Comparison of ENCODE assay signal across 14 cellular contexts in genomic region chr3:134423153-134423552, GRCh38. TPM values are rescaled to one million over a fixed set of nuclear protein-coding genes. Genes with fewer than 3 reads are reported as not detected.
DNase-seq lines count a peak whose midpoint lies in the region; ATAC-seq and TF ChIP-seq lines count a peak whose summit lies in the region.
"Had no signal": no experiment of that assay in that cellular context is flagged by ENCODE, and none has a peak within 500 bp of the region (broad histone marks: within the 10 kb centered on the region; RNA-seq: fewer than 3 reads in every experiment).

No MANE protein-coding gene starts in this region.

- TF ChIP-seq CTCF in cardiac fibroblast (IDR thresholded peaks at IDR 0.05; ENCODE audit: low read depth, low read length), result no peak
- no peak for TF ChIP-seq CTCF in type B pancreatic cell (conservative IDR thresholded peaks at IDR 0.05)

- no peaks in the 10 kb centered on the region for H3K36me3 Mint-ChIP-seq in type B pancreatic cell
- H3K36me3 Mint-ChIP-seq: activated naive CD4-positive, alpha-beta T cell treated with anti-CD3 and anti-CD28 coated beads, Interleukin-2, amount 50 U/mL, for 24 hours had no signal

- H3K9me3 Mint-ChIP-seq in type B pancreatic cell, result peaks cover 4% of the 10 kb centered on the region
- H3K9me3 Mint-ChIP-seq: activated naive CD4-positive, alpha-beta T cell treated with anti-CD3 and anti-CD28 coated beads, Interleukin-2, amount 50 U/mL, for 24 hours had no signal

- no peak overlapping the region for H3K4me3 Mint-ChIP-seq in type B pancreatic cell
- H3K4me3 Mint-ChIP-seq: activated CD4-positive, alpha-beta T cell treated with anti-CD3 and anti-CD28 coated beads for 36 hours; activated naive CD4-positive, alpha-beta T cell treated with anti-CD3 and anti-CD28 coated beads, Interleukin-2, amount 50 U/mL, for 24 hours had no signal

- peak overlapping the region; percentile 31 for H3K27ac Mint-ChIP-seq in type B pancreatic cell
- H3K27ac Mint-ChIP-seq: activated CD4-positive, alpha-beta T cell treated with anti-CD3 and anti-CD28 coated beads for 36 hours; activated naive CD4-positive, alpha-beta T cell treated with anti-CD3 and anti-CD28 coated beads, Interleukin-2, amount 50 U/mL, for 24 hours had no signal

- no peak for ATAC-seq in GM19035 (IDR thresholded peaks at IDR 0.05; ENCODE audit: unreplicated experiment)
- ATAC-seq in HG02981 (IDR thresholded peaks at IDR 0.05; ENCODE audit: unreplicated experiment), result no peak
- ATAC-seq in HG02623 (IDR thresholded peaks at IDR 0.05; ENCODE audit: unreplicated experiment), result no peak
- ATAC-seq: activated CD4-positive, alpha-beta T cell treated with anti-CD3 and anti-CD28 coated beads for 36 hours; Right ventricle myocardium inferior had no signal

- DNase-seq in NCI-H345 (lab: John Stamatoyannopoulos, UW), result peak; percentile 34
- no peak for DNase-seq in NCI-H345 treated with DMSO at 0.1 percent for 48 hours (lab: John Stamatoyannopoulos, UW; ENCODE audit: unreplicated experiment)
- peak; percentile 79 for DNase-seq in NCI-H2196 treated with DMSO at 0.1 percent for 48 hours (lab: John Stamatoyannopoulos, UW; ENCODE audit: unreplicated experiment)
- DNase-seq in cardiac fibroblast (ENCODE audit: low read depth in 2 of 2), result peak; percentile 15 to 27
- DNase-seq in type B pancreatic cell (ENCODE audit: extremely low spot score, unreplicated experiment), result no peak
- DNase-seq: activated CD4-positive, alpha-beta T cell treated with anti-CD3 and anti-CD28 coated beads for 36 hours; islet precursor cell; stimulated activated CD4-positive, alpha-beta T cell treated with anti-CD3 and anti-CD28 coated beads, Interleukin-2, amount 100 ng/mL, for 48 hours had no signal

- peaks cover 13% of the 10 kb centered on the region for H3K4me1 Mint-ChIP-seq in type B pancreatic cell (ENCODE audit: unreplicated experiment)
- H3K4me1 Mint-ChIP-seq: activated CD4-positive, alpha-beta T cell treated with anti-CD3 and anti-CD28 coated beads for 36 hours had no signal

- no peaks in the 10 kb centered on the region for H3K27me3 Mint-ChIP-seq in type B pancreatic cell
- H3K27me3 Mint-ChIP-seq: activated CD4-positive, alpha-beta T cell treated with anti-CD3 and anti-CD28 coated beads for 36 hours had no signal

- no peak overlapping the region for H3K4me3 ChIP-seq in cardiac fibroblast (replicated peaks in 1 of 2; ENCODE audit: low read depth in 2 of 2, low read length in 2 of 2)
- H3K4me3 ChIP-seq: thoracic aorta had no signal

RNA-seq across cellular contexts. Expression of gene AMOTL2, which starts 48.9 kb away (rescaled TPM):
- 79.2 and 122 TPM in 2 replicates for total RNA-seq in type B pancreatic cell (ENCODE audit: low replicate concordance)

Comparison
In these comparisons a context has a peak if more than half of its experiments do, and no peak if none do; other contexts are left out.
1. DNase-seq: peak in NCI-H345 (single experiment), NCI-H2196 treated with DMSO at 0.1 percent for 48 hours (single experiment) and cardiac fibroblast (2 of 2); none in NCI-H345 treated with DMSO at 0.1 percent for 48 hours (single experiment) and type B pancreatic cell (single experiment).